In the genomic region with DNA sequence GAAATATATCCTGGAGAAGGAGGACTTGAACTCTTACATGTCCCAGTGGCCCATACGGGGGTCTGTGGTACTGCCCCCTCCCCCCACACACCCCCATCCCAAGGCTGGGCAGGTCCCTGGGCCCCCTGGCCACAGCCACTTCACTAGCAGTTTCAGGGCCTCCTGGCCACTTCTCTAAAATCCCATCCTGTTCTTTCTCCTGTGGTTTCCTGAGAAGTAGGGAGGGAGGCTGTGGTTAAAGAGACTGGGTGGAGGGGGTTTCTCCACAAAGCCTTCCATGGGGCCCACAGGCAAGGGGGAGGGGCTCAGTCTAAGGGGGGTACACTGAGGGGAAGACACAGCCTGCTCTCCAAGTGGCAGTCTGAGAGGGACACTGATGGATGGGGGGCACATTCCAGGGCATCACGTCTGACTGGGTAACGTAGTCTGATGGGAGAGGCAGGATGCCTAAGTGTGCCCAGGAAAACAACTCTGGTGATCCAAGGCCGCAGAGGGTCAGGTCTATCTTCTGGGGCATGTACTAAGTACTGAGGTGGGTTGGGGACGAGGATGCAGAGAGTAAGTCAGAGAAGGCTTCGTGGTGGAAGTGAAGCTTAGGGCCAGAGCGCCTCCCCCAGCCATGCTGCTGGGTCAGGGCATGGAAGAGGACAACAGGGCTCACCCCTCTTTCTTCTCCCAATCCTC, we compare ENCODE assay signal across 16 cellular contexts. TPM values are rescaled to one million over a fixed set of nuclear protein-coding genes. Genes with fewer than 3 reads are reported as not detected.
DNase-seq lines count a peak whose midpoint lies in the region; ATAC-seq, FAIRE-seq and TF ChIP-seq lines count a peak whose summit lies in the region.
"Had no signal": no experiment of that assay in that cellular context is flagged by ENCODE, and none has a peak within 500 bp of the region (broad histone marks: within the 10 kb centered on the region; RNA-seq: fewer than 3 reads in every experiment).

No MANE protein-coding gene starts in this region.

- H3K27me3 ChIP-seq in BLaER1 (no peaks in the 10 kb centered on the region), left lung (no peaks in the 10 kb centered on the region)
- H3K27me3 ChIP-seq in CD8-positive, alpha-beta memory T cell (ENCODE audit: insufficient read depth, low read length, poor library complexity, severe bottlenecking): no peaks in the 10 kb centered on the region
- H3K27me3 ChIP-seq: adrenal gland had no signal

- peak; percentile 59 for FAIRE-seq in GM18507 (lab: Jason Lieb, UNC)
- FAIRE-seq in GM19239 (lab: Jason Lieb, UNC): no peak

- H3K4me1 Mint-ChIP-seq in CD8-positive, alpha-beta memory T cell: peaks cover 0 to 4% (median 0%) of the 10 kb centered on the region in 3 donors

- H3K9me3 Mint-ChIP-seq in CD8-positive, alpha-beta memory T cell: peaks cover 0 to 2% (median 0%) of the 10 kb centered on the region in 5 donors
- H3K9me3 Mint-ChIP-seq: activated T-cell treated with anti-CD3 and anti-CD28 coated beads, Interleukin-2, amount 50 U/mL, for 4 hours; T-cell had no signal

- H3K4me3 Mint-ChIP-seq in CD8-positive, alpha-beta memory T cell: no peak overlapping the region
- H3K4me3 Mint-ChIP-seq: activated T-cell treated with anti-CD3 and anti-CD28 coated beads, Interleukin-2, amount 50 U/mL, for 4 hours; T-cell had no signal

- H3K36me3 ChIP-seq in BLaER1: no peaks in the 10 kb centered on the region
- no peaks in the 10 kb centered on the region for H3K36me3 ChIP-seq in left lung
- H3K36me3 ChIP-seq in CD8-positive, alpha-beta memory T cell (ENCODE audit: insufficient read depth, low read length): no peaks in the 10 kb centered on the region
- H3K36me3 ChIP-seq: adrenal gland, thoracic aorta had no signal

- no peak overlapping the region for H3K4me3 ChIP-seq in BLaER1
- no peak overlapping the region for H3K4me3 ChIP-seq in left lung
- no peak overlapping the region for H3K4me3 ChIP-seq in CD8-positive, alpha-beta memory T cell (ENCODE audit: low read length)
- H3K4me3 ChIP-seq: adrenal gland, psoas muscle, thoracic aorta had no signal

- DNase-seq in GM18507 (ENCODE audit: extremely low spot score, insufficient read length, low read depth) (no peak), OCI-M1 (lab: John Stamatoyannopoulos, UW) (peak; percentile 84), left lung (no peak), GM19239 (ENCODE audit: insufficient read length, low spot score) (no peak), HPDE6-E6E7 (ENCODE audit: extremely low spot score) (no peak)
- no peak for DNase-seq in CD8-positive, alpha-beta memory T cell
- DNase-seq: activated CD4-positive, alpha-beta T cell treated with anti-CD3 and anti-CD28 coated beads for 4 hours; activated T-cell treated with anti-CD3 and anti-CD28 coated beads, Interleukin-2, amount 50 U/mL, for 4 hours; DMS79; NCI-H2171; psoas muscle had no signal

- H3K4me1 ChIP-seq in BLaER1 (peaks cover 47% of the 10 kb centered on the region), left lung (peaks cover 0 to 46% of the 10 kb centered on the region in 2 donors)
- H3K4me1 ChIP-seq in CD8-positive, alpha-beta memory T cell (ENCODE audit: insufficient read depth, low read length): no peaks in the 10 kb centered on the region
- H3K4me1 ChIP-seq: adrenal gland, psoas muscle had no signal

- CTCF ChIA-PET in CD8-positive, alpha-beta memory T cell (lab: Charles Lee): no interaction called here

- no peak for TF ChIP-seq CTCF in left lung (IDR thresholded peaks at IDR 0.05)

- peaks cover 11% of the 10 kb centered on the region for H3K9me3 ChIP-seq in BLaER1
- H3K9me3 ChIP-seq in left lung: no peaks in the 10 kb centered on the region
- H3K9me3 ChIP-seq in CD8-positive, alpha-beta memory T cell (ENCODE audit: low read length): no peaks in the 10 kb centered on the region
- H3K9me3 ChIP-seq: adrenal gland, psoas muscle, thoracic aorta had no signal

- H3K27me3 Mint-ChIP-seq in CD8-positive, alpha-beta memory T cell: no peaks in the 10 kb centered on the region
- H3K27me3 Mint-ChIP-seq: T-cell had no signal

- no peak overlapping the region for H3K9ac ChIP-seq in BLaER1

- peak; percentile 25 for ATAC-seq in left lung
- ATAC-seq in GM21529 (IDR thresholded peaks at IDR 0.05; ENCODE audit: unreplicated experiment): no peak

- no peak overlapping the region for H3K27ac Mint-ChIP-seq in CD8-positive, alpha-beta memory T cell
- H3K27ac Mint-ChIP-seq: T-cell had no signal

- H4K20me1 ChIP-seq in BLaER1: 0 out of 2 replicates have a peak, but pooled peaks cover 7% of the 10 kb centered on the region

- intact Hi-C loops in left lung (cut with DNase I): no loop called here

- H3K4me2 ChIP-seq in BLaER1: peak overlapping the region; percentile 63

- H3K36me3 Mint-ChIP-seq in CD8-positive, alpha-beta memory T cell: no peaks in the 10 kb centered on the region
- H3K36me3 Mint-ChIP-seq: T-cell had no signal

- POLR2A ChIA-PET in CD8-positive, alpha-beta memory T cell (lab: Charles Lee): no interaction called here

- H3K27ac ChIP-seq in BLaER1: peak overlapping the region; percentile 2; the same call in 1 of the 2 replicates
- peak overlapping the region in 1 of 2 donors; percentile 72 for H3K27ac ChIP-seq in left lung
- H3K27ac ChIP-seq in CD8-positive, alpha-beta memory T cell (ENCODE audit: low read depth, low read length): no peak overlapping the region
- H3K27ac ChIP-seq: adrenal gland, psoas muscle, thoracic aorta had no signal

RNA-seq across cellular contexts. Expression of a gene that starts 48.0 kb away (rescaled TPM):
- 10 to 100 TPM; 19.9 to 35.7 TPM for total RNA-seq in left lung
- total RNA-seq in CD8-positive, alpha-beta memory T cell: 10 to 100 TPM; 29.8 to 32.0 TPM
- polyA plus RNA-seq in CD8-positive, alpha-beta memory T cell: 6.1 TPM
